In the genomic region with DNA sequence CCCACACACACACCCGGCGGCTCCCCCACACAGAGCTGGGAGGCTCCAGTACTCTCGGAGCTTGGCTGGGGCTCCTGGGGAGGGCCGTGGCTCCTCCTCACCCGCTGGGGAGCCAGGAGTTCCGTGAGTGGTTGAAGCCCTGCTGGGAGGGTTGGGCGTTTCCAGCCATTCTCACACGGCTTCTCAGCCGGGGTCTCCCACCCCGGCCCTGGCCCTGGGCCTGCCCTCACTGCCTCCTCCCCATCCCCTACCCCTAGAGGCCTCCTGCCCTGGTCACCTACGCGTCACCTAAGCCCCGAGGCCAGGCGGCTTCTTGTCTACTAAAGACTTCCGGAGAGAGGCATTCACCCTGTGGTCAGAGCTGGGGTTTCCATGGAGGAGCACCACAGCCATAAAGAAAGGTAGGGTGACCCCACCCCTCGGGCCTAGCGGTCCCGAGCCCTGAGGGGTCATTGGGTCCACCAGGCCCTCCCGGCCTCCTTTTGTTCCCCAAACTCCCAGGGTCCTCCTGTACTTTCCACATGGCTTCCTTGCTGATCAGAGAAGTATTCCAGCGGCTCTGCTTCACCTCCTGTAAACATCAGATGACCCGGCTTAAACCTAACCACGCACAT, we compare ENCODE assay signal across 1 cellular context.
TF ChIP-seq lines count a peak whose summit lies in the region.

No MANE protein-coding gene starts in this region.

TF ChIP-seq in HepG2, 621 proteins besides CTCF, POLR2A, EP300 and RAD21 (continued from another document and continues in another):
- TF ChIP-seq ESRRA (CRISPR knock-in tag; IDR thresholded peaks at IDR 0.05; ENCODE audit: low read depth): 0 out of 2 replicates have a peak, but pooled peaks have one; percentile 38
- no peak for TF ChIP-seq ZFP36L2 (CRISPR knock-in tag; IDR thresholded peaks at IDR 0.05)
- no peak for TF ChIP-seq ZNF367 (CRISPR knock-in tag; IDR thresholded peaks at IDR 0.05; ENCODE audit: borderline replicate concordance)
- peak; percentile 57 for TF ChIP-seq SAP130 (CRISPR knock-in tag; IDR thresholded peaks at IDR 0.05; ENCODE audit: low read depth)
- no peak for TF ChIP-seq ZNF678 (CRISPR knock-in tag; IDR thresholded peaks at IDR 0.05)
- no peak for TF ChIP-seq NFATC3 (CRISPR knock-in tag; IDR thresholded peaks at IDR 0.05)
- TF ChIP-seq, protein P1, sequence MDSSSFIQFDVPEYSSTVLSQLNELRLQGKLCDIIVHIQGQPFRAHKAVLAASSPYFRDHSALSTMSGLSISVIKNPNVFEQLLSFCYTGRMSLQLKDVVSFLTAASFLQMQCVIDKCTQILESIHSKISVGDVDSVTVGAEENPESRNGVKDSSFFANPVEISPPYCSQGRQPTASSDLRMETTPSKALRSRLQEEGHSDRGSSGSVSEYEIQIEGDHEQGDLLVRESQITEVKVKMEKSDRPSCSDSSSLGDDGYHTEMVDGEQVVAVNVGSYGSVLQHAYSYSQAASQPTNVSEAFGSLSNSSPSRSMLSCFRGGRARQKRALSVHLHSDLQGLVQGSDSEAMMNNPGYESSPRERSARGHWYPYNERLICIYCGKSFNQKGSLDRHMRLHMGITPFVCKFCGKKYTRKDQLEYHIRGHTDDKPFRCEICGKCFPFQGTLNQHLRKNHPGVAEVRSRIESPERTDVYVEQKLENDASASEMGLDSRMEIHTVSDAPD (CRISPR knock-in tag; IDR thresholded peaks at IDR 0.05): no peak
- TF ChIP-seq, protein P2, sequence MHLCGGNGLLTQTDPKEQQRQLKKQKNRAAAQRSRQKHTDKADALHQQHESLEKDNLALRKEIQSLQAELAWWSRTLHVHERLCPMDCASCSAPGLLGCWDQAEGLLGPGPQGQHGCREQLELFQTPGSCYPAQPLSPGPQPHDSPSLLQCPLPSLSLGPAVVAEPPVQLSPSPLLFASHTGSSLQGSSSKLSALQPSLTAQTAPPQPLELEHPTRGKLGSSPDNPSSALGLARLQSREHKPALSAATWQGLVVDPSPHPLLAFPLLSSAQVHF (CRISPR knock-in tag; IDR thresholded peaks at IDR 0.05): no peak
- TF ChIP-seq TMF1 (CRISPR knock-in tag; IDR thresholded peaks at IDR 0.05; ENCODE audit: low read depth): 0 out of 2 replicates have a peak, but pooled peaks have one; percentile 60
- TF ChIP-seq, protein P3, sequence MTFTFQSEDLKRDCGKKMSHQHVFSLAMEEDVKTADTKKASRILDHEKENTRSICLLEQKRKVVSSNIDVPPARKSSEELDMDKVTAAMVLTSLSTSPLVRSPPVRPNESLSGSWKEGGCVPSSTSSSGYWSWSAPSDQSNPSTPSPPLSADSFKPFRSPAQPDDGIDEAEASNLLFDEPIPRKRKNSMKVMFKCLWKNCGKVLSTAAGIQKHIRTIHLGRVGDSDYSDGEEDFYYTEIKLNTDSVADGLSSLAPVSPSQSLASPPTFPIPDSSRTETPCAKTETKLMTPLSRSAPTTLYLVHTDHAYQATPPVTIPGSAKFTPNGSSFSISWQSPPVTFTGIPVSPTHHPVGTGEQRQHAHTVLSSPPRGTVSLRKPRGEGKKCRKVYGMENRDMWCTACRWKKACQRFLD (CRISPR knock-in tag; IDR thresholded peaks at IDR 0.05; ENCODE audit: borderline replicate concordance): no peak
- TF ChIP-seq, protein P4, sequence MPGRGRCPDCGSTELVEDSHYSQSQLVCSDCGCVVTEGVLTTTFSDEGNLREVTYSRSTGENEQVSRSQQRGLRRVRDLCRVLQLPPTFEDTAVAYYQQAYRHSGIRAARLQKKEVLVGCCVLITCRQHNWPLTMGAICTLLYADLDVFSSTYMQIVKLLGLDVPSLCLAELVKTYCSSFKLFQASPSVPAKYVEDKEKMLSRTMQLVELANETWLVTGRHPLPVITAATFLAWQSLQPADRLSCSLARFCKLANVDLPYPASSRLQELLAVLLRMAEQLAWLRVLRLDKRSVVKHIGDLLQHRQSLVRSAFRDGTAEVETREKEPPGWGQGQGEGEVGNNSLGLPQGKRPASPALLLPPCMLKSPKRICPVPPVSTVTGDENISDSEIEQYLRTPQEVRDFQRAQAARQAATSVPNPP (CRISPR knock-in tag; IDR thresholded peaks at IDR 0.05): peak; percentile 24; the same call in 1 of the 2 replicates
- TF ChIP-seq, protein P5, sequence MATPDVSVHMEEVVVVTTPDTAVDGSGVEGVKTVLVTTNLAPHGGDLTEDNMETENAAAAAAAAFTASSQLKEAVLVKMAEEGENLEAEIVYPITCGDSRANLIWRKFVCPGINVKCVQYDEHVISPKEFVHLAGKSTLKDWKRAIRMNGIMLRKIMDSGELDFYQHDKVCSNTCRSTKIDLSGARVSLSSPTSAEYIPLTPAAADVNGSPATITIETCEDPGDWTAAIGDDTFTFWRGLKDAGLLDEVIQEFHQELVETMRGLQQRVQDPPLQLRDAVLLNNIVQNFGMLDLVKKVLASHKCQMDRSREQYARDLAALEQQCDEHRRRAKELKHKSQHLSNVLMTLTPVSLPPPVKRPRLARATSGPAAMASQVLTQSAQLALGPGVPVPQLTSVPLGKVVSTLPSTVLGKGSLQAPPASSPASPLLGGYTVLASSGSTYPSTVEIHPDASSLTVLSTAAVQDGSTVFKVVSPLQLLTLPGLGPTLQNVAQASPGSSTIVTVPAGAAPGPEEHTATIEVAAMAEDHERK (CRISPR knock-in tag; IDR thresholded peaks at IDR 0.05; ENCODE audit: low read depth): no peak
- peak; percentile 58; the same call in 1 of the 2 replicates for TF ChIP-seq GABPB1 (CRISPR knock-in tag; IDR thresholded peaks at IDR 0.05)
- TF ChIP-seq ZNF615 (CRISPR knock-in tag; IDR thresholded peaks at IDR 0.05; ENCODE audit: borderline replicate concordance): no peak
- TF ChIP-seq TCF7L2 (IDR thresholded peaks at IDR 0.05; ENCODE audit: low read depth, low read length): no peak
- TF ChIP-seq ZNF143 (CRISPR knock-in tag; IDR thresholded peaks at IDR 0.05): 0 out of 2 replicates have a peak, but pooled peaks have one; percentile 9
- TF ChIP-seq ZNF253 (CRISPR knock-in tag; IDR thresholded peaks at IDR 0.05; ENCODE audit: borderline replicate concordance): no peak
- TF ChIP-seq, protein P6, sequence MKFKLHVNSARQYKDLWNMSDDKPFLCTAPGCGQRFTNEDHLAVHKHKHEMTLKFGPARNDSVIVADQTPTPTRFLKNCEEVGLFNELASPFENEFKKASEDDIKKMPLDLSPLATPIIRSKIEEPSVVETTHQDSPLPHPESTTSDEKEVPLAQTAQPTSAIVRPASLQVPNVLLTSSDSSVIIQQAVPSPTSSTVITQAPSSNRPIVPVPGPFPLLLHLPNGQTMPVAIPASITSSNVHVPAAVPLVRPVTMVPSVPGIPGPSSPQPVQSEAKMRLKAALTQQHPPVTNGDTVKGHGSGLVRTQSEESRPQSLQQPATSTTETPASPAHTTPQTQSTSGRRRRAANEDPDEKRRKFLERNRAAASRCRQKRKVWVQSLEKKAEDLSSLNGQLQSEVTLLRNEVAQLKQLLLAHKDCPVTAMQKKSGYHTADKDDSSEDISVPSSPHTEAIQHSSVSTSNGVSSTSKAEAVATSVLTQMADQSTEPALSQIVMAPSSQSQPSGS (CRISPR knock-in tag; IDR thresholded peaks at IDR 0.05): no peak; the same call in 1 of the 2 replicates
- TF ChIP-seq, protein P7, sequence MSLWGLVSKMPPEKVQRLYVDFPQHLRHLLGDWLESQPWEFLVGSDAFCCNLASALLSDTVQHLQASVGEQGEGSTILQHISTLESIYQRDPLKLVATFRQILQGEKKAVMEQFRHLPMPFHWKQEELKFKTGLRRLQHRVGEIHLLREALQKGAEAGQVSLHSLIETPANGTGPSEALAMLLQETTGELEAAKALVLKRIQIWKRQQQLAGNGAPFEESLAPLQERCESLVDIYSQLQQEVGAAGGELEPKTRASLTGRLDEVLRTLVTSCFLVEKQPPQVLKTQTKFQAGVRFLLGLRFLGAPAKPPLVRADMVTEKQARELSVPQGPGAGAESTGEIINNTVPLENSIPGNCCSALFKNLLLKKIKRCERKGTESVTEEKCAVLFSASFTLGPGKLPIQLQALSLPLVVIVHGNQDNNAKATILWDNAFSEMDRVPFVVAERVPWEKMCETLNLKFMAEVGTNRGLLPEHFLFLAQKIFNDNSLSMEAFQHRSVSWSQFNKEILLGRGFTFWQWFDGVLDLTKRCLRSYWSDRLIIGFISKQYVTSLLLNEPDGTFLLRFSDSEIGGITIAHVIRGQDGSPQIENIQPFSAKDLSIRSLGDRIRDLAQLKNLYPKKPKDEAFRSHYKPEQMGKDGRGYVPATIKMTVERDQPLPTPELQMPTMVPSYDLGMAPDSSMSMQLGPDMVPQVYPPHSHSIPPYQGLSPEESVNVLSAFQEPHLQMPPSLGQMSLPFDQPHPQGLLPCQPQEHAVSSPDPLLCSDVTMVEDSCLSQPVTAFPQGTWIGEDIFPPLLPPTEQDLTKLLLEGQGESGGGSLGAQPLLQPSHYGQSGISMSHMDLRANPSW (CRISPR knock-in tag; IDR thresholded peaks at IDR 0.05; ENCODE audit: borderline replicate concordance): no peak
- TF ChIP-seq ETV5 (CRISPR knock-in tag; IDR thresholded peaks at IDR 0.05; ENCODE audit: borderline replicate concordance): peak; percentile 83
- TF ChIP-seq SKI (IDR thresholded peaks at IDR 0.05; ENCODE audit: partially characterized antibody): peak; percentile 48
- 0 out of 2 replicates have a peak, but pooled peaks have one; percentile 24 for TF ChIP-seq KDM3A (CRISPR knock-in tag; IDR thresholded peaks at IDR 0.05; ENCODE audit: low read depth)
- TF ChIP-seq POLR2G (IDR thresholded peaks at IDR 0.05; ENCODE audit: low read depth, low read length): peak; percentile 78
- no peak for TF ChIP-seq ZNF652 (CRISPR knock-in tag; IDR thresholded peaks at IDR 0.05; ENCODE audit: borderline replicate concordance, low read depth)
- TF ChIP-seq NONO (IDR thresholded peaks at IDR 0.05): no peak
- TF ChIP-seq NONO (CRISPR knock-in tag; conservative IDR thresholded peaks at IDR 0.05): peak; percentile 41; the same call in 1 of the 2 replicates
- no peak for TF ChIP-seq CENPT (CRISPR knock-in tag; IDR thresholded peaks at IDR 0.05; ENCODE audit: low read depth)
- no peak; the same call in 1 of the 2 replicates for TF ChIP-seq PHF20 (CRISPR knock-in tag; IDR thresholded peaks at IDR 0.05)
- no peak for TF ChIP-seq MLLT10 (CRISPR knock-in tag; IDR thresholded peaks at IDR 0.05)
- TF ChIP-seq ZNF776 (CRISPR knock-in tag; IDR thresholded peaks at IDR 0.05): no peak
- TF ChIP-seq, protein P8, sequence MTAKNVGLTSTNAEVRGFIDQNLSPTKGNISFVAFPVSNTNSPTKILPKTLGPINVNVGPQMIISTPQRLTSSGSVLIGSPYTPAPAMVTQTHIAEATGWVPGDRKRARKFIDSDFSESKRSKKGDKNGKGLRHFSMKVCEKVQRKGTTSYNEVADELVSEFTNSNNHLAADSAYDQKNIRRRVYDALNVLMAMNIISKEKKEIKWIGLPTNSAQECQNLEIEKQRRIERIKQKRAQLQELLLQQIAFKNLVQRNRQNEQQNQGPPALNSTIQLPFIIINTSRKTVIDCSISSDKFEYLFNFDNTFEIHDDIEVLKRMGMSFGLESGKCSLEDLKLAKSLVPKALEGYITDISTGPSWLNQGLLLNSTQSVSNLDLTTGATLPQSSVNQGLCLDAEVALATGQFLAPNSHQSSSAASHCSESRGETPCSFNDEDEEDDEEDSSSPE (CRISPR knock-in tag; IDR thresholded peaks at IDR 0.05): no peak
- TF ChIP-seq SNAPC2 (CRISPR knock-in tag; IDR thresholded peaks at IDR 0.05): no peak
- TF ChIP-seq, protein P9, sequence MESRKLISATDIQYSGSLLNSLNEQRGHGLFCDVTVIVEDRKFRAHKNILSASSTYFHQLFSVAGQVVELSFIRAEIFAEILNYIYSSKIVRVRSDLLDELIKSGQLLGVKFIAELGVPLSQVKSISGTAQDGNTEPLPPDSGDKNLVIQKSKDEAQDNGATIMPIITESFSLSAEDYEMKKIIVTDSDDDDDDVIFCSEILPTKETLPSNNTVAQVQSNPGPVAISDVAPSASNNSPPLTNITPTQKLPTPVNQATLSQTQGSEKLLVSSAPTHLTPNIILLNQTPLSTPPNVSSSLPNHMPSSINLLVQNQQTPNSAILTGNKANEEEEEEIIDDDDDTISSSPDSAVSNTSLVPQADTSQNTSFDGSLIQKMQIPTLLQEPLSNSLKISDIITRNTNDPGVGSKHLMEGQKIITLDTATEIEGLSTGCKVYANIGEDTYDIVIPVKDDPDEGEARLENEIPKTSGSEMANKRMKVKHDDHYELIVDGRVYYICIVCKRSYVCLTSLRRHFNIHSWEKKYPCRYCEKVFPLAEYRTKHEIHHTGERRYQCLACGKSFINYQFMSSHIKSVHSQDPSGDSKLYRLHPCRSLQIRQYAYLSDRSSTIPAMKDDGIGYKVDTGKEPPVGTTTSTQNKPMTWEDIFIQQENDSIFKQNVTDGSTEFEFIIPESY (CRISPR knock-in tag; IDR thresholded peaks at IDR 0.05): peak; percentile 40; the same call in 1 of the 2 replicates
- TF ChIP-seq, protein P10, sequence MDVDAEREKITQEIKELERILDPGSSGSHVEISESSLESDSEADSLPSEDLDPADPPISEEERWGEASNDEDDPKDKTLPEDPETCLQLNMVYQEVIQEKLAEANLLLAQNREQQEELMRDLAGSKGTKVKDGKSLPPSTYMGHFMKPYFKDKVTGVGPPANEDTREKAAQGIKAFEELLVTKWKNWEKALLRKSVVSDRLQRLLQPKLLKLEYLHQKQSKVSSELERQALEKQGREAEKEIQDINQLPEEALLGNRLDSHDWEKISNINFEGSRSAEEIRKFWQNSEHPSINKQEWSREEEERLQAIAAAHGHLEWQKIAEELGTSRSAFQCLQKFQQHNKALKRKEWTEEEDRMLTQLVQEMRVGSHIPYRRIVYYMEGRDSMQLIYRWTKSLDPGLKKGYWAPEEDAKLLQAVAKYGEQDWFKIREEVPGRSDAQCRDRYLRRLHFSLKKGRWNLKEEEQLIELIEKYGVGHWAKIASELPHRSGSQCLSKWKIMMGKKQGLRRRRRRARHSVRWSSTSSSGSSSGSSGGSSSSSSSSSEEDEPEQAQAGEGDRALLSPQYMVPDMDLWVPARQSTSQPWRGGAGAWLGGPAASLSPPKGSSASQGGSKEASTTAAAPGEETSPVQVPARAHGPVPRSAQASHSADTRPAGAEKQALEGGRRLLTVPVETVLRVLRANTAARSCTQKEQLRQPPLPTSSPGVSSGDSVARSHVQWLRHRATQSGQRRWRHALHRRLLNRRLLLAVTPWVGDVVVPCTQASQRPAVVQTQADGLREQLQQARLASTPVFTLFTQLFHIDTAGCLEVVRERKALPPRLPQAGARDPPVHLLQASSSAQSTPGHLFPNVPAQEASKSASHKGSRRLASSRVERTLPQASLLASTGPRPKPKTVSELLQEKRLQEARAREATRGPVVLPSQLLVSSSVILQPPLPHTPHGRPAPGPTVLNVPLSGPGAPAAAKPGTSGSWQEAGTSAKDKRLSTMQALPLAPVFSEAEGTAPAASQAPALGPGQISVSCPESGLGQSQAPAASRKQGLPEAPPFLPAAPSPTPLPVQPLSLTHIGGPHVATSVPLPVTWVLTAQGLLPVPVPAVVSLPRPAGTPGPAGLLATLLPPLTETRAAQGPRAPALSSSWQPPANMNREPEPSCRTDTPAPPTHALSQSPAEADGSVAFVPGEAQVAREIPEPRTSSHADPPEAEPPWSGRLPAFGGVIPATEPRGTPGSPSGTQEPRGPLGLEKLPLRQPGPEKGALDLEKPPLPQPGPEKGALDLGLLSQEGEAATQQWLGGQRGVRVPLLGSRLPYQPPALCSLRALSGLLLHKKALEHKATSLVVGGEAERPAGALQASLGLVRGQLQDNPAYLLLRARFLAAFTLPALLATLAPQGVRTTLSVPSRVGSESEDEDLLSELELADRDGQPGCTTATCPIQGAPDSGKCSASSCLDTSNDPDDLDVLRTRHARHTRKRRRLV (CRISPR knock-in tag; IDR thresholded peaks at IDR 0.05): no peak
- TF ChIP-seq IRF2 (CRISPR knock-in tag; IDR thresholded peaks at IDR 0.05): no peak
- no peak for TF ChIP-seq RBM22 (optimal IDR thresholded peaks at IDR 0.05; ENCODE audit: low read length)
